ENCODE assay signal across 8 cellular contexts in the genomic region with DNA sequence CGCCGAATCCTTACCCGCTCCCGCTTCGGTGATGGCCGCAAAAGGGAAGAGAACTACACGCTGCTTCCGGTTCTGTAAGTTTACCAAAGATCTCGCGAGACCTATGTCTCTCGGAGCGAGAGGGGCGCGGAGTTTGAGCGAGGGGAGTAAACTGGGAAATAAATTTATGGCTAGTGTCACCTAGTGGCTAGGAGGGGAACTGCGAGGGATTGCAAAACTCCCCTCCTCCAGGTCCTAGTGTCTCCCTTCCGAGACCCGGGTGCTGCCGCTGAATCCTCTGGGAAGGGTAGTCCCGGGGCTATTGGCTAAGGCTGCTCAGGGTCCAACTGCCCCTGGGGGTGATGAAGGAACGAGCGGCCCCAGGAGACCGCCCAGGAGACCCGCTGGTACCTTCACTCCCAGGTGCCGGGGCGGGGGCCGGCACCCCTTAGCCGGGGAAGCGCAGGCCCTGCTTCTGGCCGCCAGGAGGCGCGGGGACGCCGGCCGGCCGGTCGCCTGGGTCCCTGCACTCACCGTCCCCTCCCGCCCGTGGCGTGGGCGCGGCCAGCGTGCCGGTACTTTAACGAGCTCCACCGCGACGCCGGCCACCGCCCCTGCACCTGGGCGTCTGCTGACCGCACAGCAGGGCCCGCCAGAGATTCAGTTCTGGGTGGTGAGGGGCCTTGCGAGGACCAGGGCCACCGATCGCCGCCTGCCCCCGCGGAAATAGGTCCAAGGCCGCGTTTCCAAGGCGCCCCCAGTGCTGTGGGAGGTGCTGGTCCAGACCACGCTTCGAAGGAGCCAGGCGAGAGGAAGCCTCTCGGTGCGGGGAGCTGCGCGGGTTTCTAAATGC. TPM values are rescaled to one million over a fixed set of nuclear protein-coding genes. Genes with fewer than 3 reads are reported as not detected.
A peak's percentile ranks its signal among the peaks of the same experiment; 100 is the strongest.
DNase-seq lines count a peak whose midpoint lies in the region; ATAC-seq and TF ChIP-seq lines count a peak whose summit lies in the region.

A gene (minus strand): TSS at position 51 of the 832 bp plus-strand sequence. CDS start 883 bp downstream, outside the sequence.

- TF ChIP-seq CTCF in CD4-positive, alpha-beta T cell (IDR thresholded peaks at IDR 0.05): peak; percentile 100
- peak; percentile 99 for TF ChIP-seq CTCF in lower lobe of right lung (IDR thresholded peaks at IDR 0.05)

- no peaks in the 10 kb centered on the region for H3K27me3 Mint-ChIP-seq in CD4-positive, alpha-beta T cell
- H3K27me3 Mint-ChIP-seq in activated CD4-positive, alpha-beta memory T cell treated with anti-CD3 and anti-CD28 coated beads, Interleukin-2, amount 10 ng/mL, durations not matched to agents 7 days and 5 days: no peaks in the 10 kb centered on the region

- H3K4me3 ChIP-seq in ectodermal cell (ENCODE audit: insufficient read depth, low read depth, low read length): peak within 1 kb of the TSS; percentile 93
- peak within 1 kb of the TSS; percentile 67 for H3K4me3 ChIP-seq in lower lobe of right lung

- H3K36me3 ChIP-seq in ectodermal cell (ENCODE audit: control insufficient read depth, insufficient read depth, low read length): peaks cover 27% of the 10 kb centered on the region
- peaks cover 36% of the 10 kb centered on the region for H3K36me3 ChIP-seq in lower lobe of right lung

- H3K4me1 ChIP-seq in ectodermal cell (ENCODE audit: control insufficient read depth, insufficient read depth, low read length): peaks cover 4% of the 10 kb centered on the region
- H3K4me1 ChIP-seq in lower lobe of right lung: peaks cover 38% of the 10 kb centered on the region

- H3K27ac Mint-ChIP-seq in CD4-positive, alpha-beta T cell: peak within 1 kb of the TSS; percentile 91
- H3K27ac Mint-ChIP-seq in activated CD4-positive, alpha-beta memory T cell treated with anti-CD3 and anti-CD28 coated beads, Interleukin-2, amount 10 ng/mL, durations not matched to agents 7 days and 5 days: peak within 1 kb of the TSS; percentile 75

- peak within 1 kb of the TSS; percentile 95 for H3K4me3 Mint-ChIP-seq in CD4-positive, alpha-beta T cell
- H3K4me3 Mint-ChIP-seq in activated CD4-positive, alpha-beta memory T cell treated with anti-CD3 and anti-CD28 coated beads, Interleukin-2, amount 10 ng/mL, durations not matched to agents 7 days and 5 days: peak within 1 kb of the TSS; percentile 87

- CTCF ChIA-PET in CD4-positive, alpha-beta T cell (lab: Charles Lee): interaction anchor here (0.6 to 2.8 kb wide), 13 partner anchors 8 to 403 kb away, joined by 3 to 14 read pairs (median 4); a partner anchor contains a TSS
- CTCF ChIA-PET in activated CD4-positive, alpha-beta memory T cell treated with anti-CD3 and anti-CD28 coated beads, Interleukin-2, amount 10 ng/mL, durations not matched to agents 7 days and 5 days (lab: Charles Lee): interaction anchor here (0.6 to 4.2 kb wide), 24 partner anchors 8 to 776 kb away, joined by 3 to 34 read pairs (median 5); a partner anchor contains a TSS

- peaks cover 63% of the 10 kb centered on the region for H3K4me1 Mint-ChIP-seq in CD4-positive, alpha-beta T cell (ENCODE audit: low read depth)
- H3K4me1 Mint-ChIP-seq in activated CD4-positive, alpha-beta memory T cell treated with anti-CD3 and anti-CD28 coated beads, Interleukin-2, amount 10 ng/mL, durations not matched to agents 7 days and 5 days: peaks cover 66% of the 10 kb centered on the region

- peak; percentile 86 for ATAC-seq in CD4-positive, alpha-beta T cell (ENCODE audit: poor library complexity)
- ATAC-seq in GM19397 (IDR thresholded peaks at IDR 0.05; ENCODE audit: unreplicated experiment): peak; percentile 92
- peak; percentile 82 for ATAC-seq in HG03575 (IDR thresholded peaks at IDR 0.05; ENCODE audit: extremely low read depth, insufficient number of reproducible peaks, low FRiP score, unreplicated experiment)
- peak; percentile 97 to 98 for ATAC-seq in lower lobe of right lung

- no peaks in the 10 kb centered on the region for H3K9me3 ChIP-seq in CD4-positive, alpha-beta T cell (ENCODE audit: control insufficient read depth, low read length)
- H3K9me3 ChIP-seq in ectodermal cell (ENCODE audit: control insufficient read depth, low read length) (no peaks in the 10 kb centered on the region), lower lobe of right lung (no peaks in the 10 kb centered on the region)

- DNase-seq in CD4-positive, alpha-beta T cell: peak; percentile 89 to 97 (median 92)
- DNase-seq in NCI-H82 treated with DMSO at 0.1 percent for 48 hours (lab: John Stamatoyannopoulos, UW; ENCODE audit: unreplicated experiment) (peak; percentile 99), lower lobe of right lung (peak; percentile 96)
- DNase-seq in activated CD4-positive, alpha-beta memory T cell treated with anti-CD3 and anti-CD28 coated beads, Interleukin-2, amount 10 ng/mL, durations not matched to agents 7 days and 5 days: peak; percentile 97
- DNase-seq in stimulated activated CD4-positive, alpha-beta T cell treated with anti-CD3 and anti-CD28 coated beads, TNF-alpha, amount 100 ng/mL, for 4 hours (ENCODE audit: low read depth in 3 of 3): peak; percentile 87 to 94 (median 91)

- peak within 1 kb of the TSS; percentile 76 for H3K27ac ChIP-seq in CD4-positive, alpha-beta T cell (ENCODE audit: low read depth, low read length)
- H3K27ac ChIP-seq in ectodermal cell (ENCODE audit: insufficient read depth, low read depth, low read length, poor library complexity, severe bottlenecking) (peak within 1 kb of the TSS; percentile 91), lower lobe of right lung (peak within 1 kb of the TSS; percentile 86)

- H3K9me3 Mint-ChIP-seq in CD4-positive, alpha-beta T cell: no peaks in the 10 kb centered on the region
- H3K9me3 Mint-ChIP-seq in activated CD4-positive, alpha-beta memory T cell treated with anti-CD3 and anti-CD28 coated beads, Interleukin-2, amount 10 ng/mL, durations not matched to agents 7 days and 5 days: no peaks in the 10 kb centered on the region

- no peaks in the 10 kb centered on the region for H3K27me3 ChIP-seq in CD4-positive, alpha-beta T cell (ENCODE audit: control insufficient read depth, insufficient read depth, low read length)
- H3K27me3 ChIP-seq in ectodermal cell (ENCODE audit: control insufficient read depth, insufficient read depth, low read length, poor library complexity, severe bottlenecking): no peaks in the 10 kb centered on the region
- no peaks in the 10 kb centered on the region for H3K27me3 ChIP-seq in lower lobe of right lung (ENCODE audit: low read depth)

- 0% methylated on average over 70 of the region's 70 CpGs for WGBS in ectodermal cell, 2 experiments

- POLR2A ChIA-PET in CD4-positive, alpha-beta T cell (lab: Charles Lee): interaction anchor here (0.6 to 2.1 kb wide), 8 partner anchors 10 to 583 kb away, joined by 3 to 20 read pairs (median 4); a partner anchor contains a TSS
- POLR2A ChIA-PET in activated CD4-positive, alpha-beta memory T cell treated with anti-CD3 and anti-CD28 coated beads, Interleukin-2, amount 10 ng/mL, durations not matched to agents 7 days and 5 days (lab: Charles Lee): interaction anchor here (0.6 to 2.9 kb wide), 22 partner anchors 8 to 513 kb away, joined by 3 to 20 read pairs (median 4); a partner anchor contains a TSS

- intact Hi-C loops in CD4-positive, alpha-beta T cell (cut with DNase I, micrococcal nuclease): loop anchor here (1.0 to 10.0 kb wide), 8 partner anchors 52 to 1369 kb away; a partner anchor contains a TSS
- intact Hi-C loops in lower lobe of right lung (cut with DNase I): no loop called here

- H3K36me3 Mint-ChIP-seq in CD4-positive, alpha-beta T cell (ENCODE audit: low read depth): peaks cover 56% of the 10 kb centered on the region
- H3K36me3 Mint-ChIP-seq in activated CD4-positive, alpha-beta memory T cell treated with anti-CD3 and anti-CD28 coated beads, Interleukin-2, amount 10 ng/mL, durations not matched to agents 7 days and 5 days (ENCODE audit: low read depth): peaks cover 46% of the 10 kb centered on the region

RNA-seq across cellular contexts. Expression of the gene that starts here (rescaled TPM):
- total RNA-seq in CD4-positive, alpha-beta T cell: 1,000 to 10,000 TPM; 2,959 to 3,104 TPM
- 1,000 to 10,000 TPM; 1,912 to 1,913 TPM for total RNA-seq in activated CD4-positive, alpha-beta memory T cell treated with anti-CD3 and anti-CD28 coated beads, Interleukin-2, amount 10 ng/mL, durations not matched to agents 7 days and 5 days
- 2,443 TPM for polyA plus RNA-seq in ectodermal cell (2013, experiment 1 of 4)
- polyA plus RNA-seq in ectodermal cell (2013, experiment 2 of 4): 2,156 TPM
- 3,043 TPM for polyA plus RNA-seq in ectodermal cell (2013, experiment 3 of 4)
- 3,270 TPM for polyA plus RNA-seq in ectodermal cell (2013, experiment 4 of 4)
- total RNA-seq in lower lobe of right lung: 1,194 TPM

Comparison
In these comparisons a context has a peak if more than half of its experiments do, and no peak if none do; other contexts are left out.
1. Peak in every context shown above with its lines: DNase-seq, ATAC-seq, H3K4me3 ChIP-seq and H3K27ac ChIP-seq.